ENCODE assay signal across 12 cellular contexts in genomic region chr17:65537845-65538678, GRCh38. TPM values are rescaled to one million over a fixed set of nuclear protein-coding genes. Genes with fewer than 3 reads are reported as not detected.
DNase-seq lines count a peak whose midpoint lies in the region; ATAC-seq and TF ChIP-seq lines count a peak whose summit lies in the region.
"Had no signal": no experiment of that assay in that cellular context is flagged by ENCODE, and none has a peak within 500 bp of the region (broad histone marks: within the 10 kb centered on the region; RNA-seq: fewer than 3 reads in every experiment).

No MANE protein-coding gene starts in this region.

- peak; percentile 58 for ATAC-seq in stimulated activated naive CD8-positive, alpha-beta T cell treated with anti-CD3 and anti-CD28 coated beads, Interleukin-15, amount 100 ng/mL, for 72 hours
- no peak for ATAC-seq in stimulated activated naive CD8-positive, alpha-beta T cell treated with anti-CD3 and anti-CD28 coated beads, Interleukin-15, Interleukin-2, amounts not matched to agents 100 U/mL and 50 U/mL, for 24 hours
- peak; percentile 50 for ATAC-seq in mucosa of descending colon
- ATAC-seq in HG02852 (IDR thresholded peaks at IDR 0.05; ENCODE audit: unreplicated experiment): no peak
- ATAC-seq: PC-3 had no signal

- TF ChIP-seq CTCF in mucosa of descending colon (IDR thresholded peaks at IDR 0.05) (no peak), mesothelial cell of epicardium (IDR thresholded peaks at IDR 0.05; ENCODE audit: unreplicated experiment) (no peak)

- no peaks in the 10 kb centered on the region for H3K9me3 ChIP-seq in mucosa of descending colon

- no peaks in the 10 kb centered on the region for H3K27me3 Mint-ChIP-seq in stimulated activated naive CD8-positive, alpha-beta T cell treated with anti-CD3 and anti-CD28 coated beads, Interleukin-15, amount 100 ng/mL, for 72 hours
- H3K27me3 Mint-ChIP-seq in mesothelial cell of epicardium (ENCODE audit: low read depth): no peaks in the 10 kb centered on the region

- POLR2A ChIA-PET in HEK293T (lab: Yijun Ruan, JAX): no interaction called here

- CTCF ChIA-PET in HEK293T (lab: Yijun Ruan, JAX): no interaction called here

- DNase-seq in stimulated activated naive CD8-positive, alpha-beta T cell treated with anti-CD3 and anti-CD28 coated beads, Interleukin-15, amount 100 ng/mL, for 72 hours: no peak
- no peak for DNase-seq in stimulated activated naive CD8-positive, alpha-beta T cell treated with anti-CD3 and anti-CD28 coated beads, Interleukin-15, Interleukin-2, amounts not matched to agents 100 U/mL and 50 U/mL, for 24 hours
- peak; percentile 85 for DNase-seq in activated effector memory CD4-positive, alpha-beta T cell treated with anti-CD3 and anti-CD28 coated beads, Interleukin-2, amount 50 U/mL, for 16 hours
- peak in 1 of 3 donors; percentile 40 for DNase-seq in mucosa of descending colon
- DNase-seq in mesothelial cell of epicardium (ENCODE audit: low spot score in 2 of 2, unreplicated experiment in 2 of 2): no peak
- no peak for DNase-seq in epidermal melanocyte (ENCODE audit: insufficient read length, low spot score)
- DNase-seq in HEK293T (ENCODE audit: extremely low spot score): no peak
- DNase-seq: amniotic stem cell, EL, hippocampal formation, PC-3 had no signal

- H3K36me3 Mint-ChIP-seq in mesothelial cell of epicardium: peaks cover 43% of the 10 kb centered on the region

- peak overlapping the region in 1 of 2 donors; percentile 83 for H3K27ac Mint-ChIP-seq in stimulated activated naive CD8-positive, alpha-beta T cell treated with anti-CD3 and anti-CD28 coated beads, Interleukin-15, amount 100 ng/mL, for 72 hours
- H3K27ac Mint-ChIP-seq in mesothelial cell of epicardium: no peak overlapping the region

- H3K4me1 Mint-ChIP-seq in stimulated activated naive CD8-positive, alpha-beta T cell treated with anti-CD3 and anti-CD28 coated beads, Interleukin-15, amount 100 ng/mL, for 72 hours: peaks cover 24% of the 10 kb centered on the region
- H3K4me1 Mint-ChIP-seq in mesothelial cell of epicardium: peaks cover 44% of the 10 kb centered on the region

- no peaks in the 10 kb centered on the region for H3K4me1 ChIP-seq in mucosa of descending colon (ENCODE audit: low read depth)

- no peaks in the 10 kb centered on the region for H3K9me3 Mint-ChIP-seq in stimulated activated naive CD8-positive, alpha-beta T cell treated with anti-CD3 and anti-CD28 coated beads, Interleukin-15, amount 100 ng/mL, for 72 hours
- H3K9me3 Mint-ChIP-seq in mesothelial cell of epicardium: no peaks in the 10 kb centered on the region

- H3K36me3 ChIP-seq in mucosa of descending colon (ENCODE audit: low read depth): no peaks in the 10 kb centered on the region

- H3K4me3 ChIP-seq in mucosa of descending colon: no peak overlapping the region

- peak overlapping the region; percentile 59 to 65 for H3K4me3 Mint-ChIP-seq in stimulated activated naive CD8-positive, alpha-beta T cell treated with anti-CD3 and anti-CD28 coated beads, Interleukin-15, amount 100 ng/mL, for 72 hours
- no peak overlapping the region for H3K4me3 Mint-ChIP-seq in mesothelial cell of epicardium

- intact Hi-C loops in mucosa of descending colon (cut with DNase I, micrococcal nuclease): no loop called here

TF ChIP-seq in HEK293T, 16 proteins besides CTCF, POLR2A, EP300 and RAD21:
- TF ChIP-seq TARDBP (IDR thresholded peaks at IDR 0.05): no peak
- TF ChIP-seq ELF4 (IDR thresholded peaks at IDR 0.05): no peak
- no peak for TF ChIP-seq PKNOX1 (IDR thresholded peaks at IDR 0.05)
- no peak for TF ChIP-seq SUZ12 (IDR thresholded peaks at IDR 0.05)
- no peak for TF ChIP-seq LEF1 (IDR thresholded peaks at IDR 0.05; ENCODE audit: borderline replicate concordance)
- TF ChIP-seq NFRKB (IDR thresholded peaks at IDR 0.05): no peak

RNA-seq across cellular contexts. Expression of gene AXIN2, which starts 23.4 kb away (rescaled TPM):
- total RNA-seq in mucosa of descending colon: 10 to 100 TPM; 27.6 to 63.3 (median 39.3) TPM
- total RNA-seq in mesothelial cell of epicardium: 84.6 to 88.7 TPM (median 87.8 TPM) in 3 replicates

Comparison
In these comparisons a context has a peak if more than half of its experiments do, and no peak if none do; other contexts are left out.
1. ATAC-seq: peak in stimulated activated naive CD8-positive, alpha-beta T cell treated with anti-CD3 and anti-CD28 coated beads, Interleukin-15, amount 100 ng/mL, for 72 hours (single experiment) and mucosa of descending colon (single experiment); none in stimulated activated naive CD8-positive, alpha-beta T cell treated with anti-CD3 and anti-CD28 coated beads, Interleukin-15, Interleukin-2, amounts not matched to agents 100 U/mL and 50 U/mL, for 24 hours (single experiment) and HG02852 (single experiment).